Comparison of ENCODE assay signal across 8 cellular contexts in the genomic region with DNA sequence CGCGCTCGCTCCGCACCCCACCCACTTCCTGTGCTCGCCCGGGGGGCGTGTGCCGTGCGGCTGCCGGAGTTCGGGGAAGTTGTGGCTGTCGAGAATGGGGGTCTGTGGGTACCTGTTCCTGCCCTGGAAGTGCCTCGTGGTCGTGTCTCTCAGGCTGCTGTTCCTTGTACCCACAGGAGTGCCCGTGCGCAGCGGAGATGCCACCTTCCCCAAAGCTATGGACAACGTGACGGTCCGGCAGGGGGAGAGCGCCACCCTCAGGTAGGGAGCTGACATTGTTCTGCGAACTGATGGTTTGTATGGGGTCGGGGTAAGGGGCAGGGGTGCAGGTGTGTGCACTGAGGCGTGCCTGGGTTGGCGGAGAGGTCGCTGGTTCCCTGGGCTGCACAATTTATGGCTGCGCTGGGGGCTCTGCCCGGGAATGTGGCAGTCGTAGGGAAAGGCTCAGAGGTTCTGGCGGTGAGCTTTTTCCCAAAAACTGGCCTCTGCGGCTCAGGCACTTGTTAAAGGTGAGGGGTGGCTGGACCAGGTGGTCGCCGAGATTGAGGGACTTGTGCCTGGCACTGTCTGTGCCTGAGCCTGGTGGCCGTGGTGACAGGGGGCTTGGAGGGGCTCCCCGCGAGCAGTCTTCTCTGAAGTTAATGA.
DNase-seq lines count a peak whose midpoint lies in the region; ATAC-seq, FAIRE-seq and TF ChIP-seq lines count a peak whose summit lies in the region.
"Not testable (repeated sequence)": the region's sequence is repeated elsewhere in the genome, so short reads cannot be mapped to it uniquely, and the experiment has no call there.

No MANE protein-coding gene starts in this region.

- H3K27ac ChIP-seq in esophagus squamous epithelium, result peak overlapping the region in 3 of 4 donors; percentile 23 to 69 (median 65)
- not testable (repeated sequence) for H3K27ac ChIP-seq in pancreas, upper lobe of left lung

- in situ Hi-C loops in astrocyte of the spinal cord (cut with HindIII; ENCODE audit: low sequenced_read_pairs), result not testable (repeated sequence)

- DNase-seq in GM06990 (ENCODE audit: extremely low read depth, insufficient read length); HFF-Myc (ENCODE audit: extremely low read depth, low read depth); astrocyte of the spinal cord (ENCODE audit: low read depth, low spot score); esophagus squamous epithelium (lab: John Stamatoyannopoulos, UW); pancreas: not testable (repeated sequence)
- peak; percentile 15 for DNase-seq in NCI-H510A (lab: John Stamatoyannopoulos, UW)
- DNase-seq in upper lobe of left lung, result peak in 1 of 2 donors; percentile 49

- WGBS in esophagus squamous epithelium, 2 donors, result 32 to 33% methylated on average over 3 to 9 of the region's 36 CpGs
- WGBS in pancreas, 2 donors, result 13% methylated on average over 30 to 35 of the region's 36 CpGs
- WGBS in upper lobe of left lung, 2 donors, result 14 to 19% methylated on average over 23 to 24 of the region's 36 CpGs

- H3K4me3 ChIP-seq in GM06990 (replicated peaks; ENCODE audit: low read depth, low read length), result not testable (repeated sequence)
- peak overlapping the region; percentile 77 for H3K4me3 ChIP-seq in HFF-Myc (replicated peaks; ENCODE audit: low read depth, low read length)
- peak overlapping the region; percentile 93 for H3K4me3 ChIP-seq in astrocyte of the spinal cord (ENCODE audit: low read depth, low read length)
- peak overlapping the region; percentile 9 to 63 (median 44) for H3K4me3 ChIP-seq in esophagus squamous epithelium
- peak overlapping the region; percentile 89 for H3K4me3 ChIP-seq in iPS-18c (ENCODE audit: insufficient read depth, low read depth, low read length)
- H3K4me3 ChIP-seq in pancreas, result peak overlapping the region in 2 of 4 donors; percentile 21 to 41
- H3K4me3 ChIP-seq in upper lobe of left lung, result peak overlapping the region in 3 of 4 donors; percentile 14 to 34 (median 31)

- intact Hi-C loops in esophagus squamous epithelium (cut with DNase I); pancreas (cut with DNase I): not testable (repeated sequence)

- H3K27me3 ChIP-seq in GM06990 (replicated peaks; ENCODE audit: control insufficient read depth, insufficient read depth, low read length), result not testable (repeated sequence)
- H3K27me3 ChIP-seq in esophagus squamous epithelium, result peaks cover 0 to 45% (median 0%) of the 10 kb centered on the region in 4 donors
- peaks cover 0 to 10% (median 2%) of the 10 kb centered on the region in 4 donors for H3K27me3 ChIP-seq in pancreas
- H3K27me3 ChIP-seq in upper lobe of left lung, result peaks cover 0 to 17% (median 3%) of the 10 kb centered on the region in 4 donors

- not testable (repeated sequence) for TF ChIP-seq POLR2A in esophagus squamous epithelium (IDR thresholded peaks at IDR 0.05); upper lobe of left lung (IDR thresholded peaks at IDR 0.05)

- peak in 3 of 4 donors; percentile 54 to 70 (median 69) for ATAC-seq in pancreas
- ATAC-seq in upper lobe of left lung (ENCODE audit: low FRiP score in 2 of 2), result peak in 1 of 2 donors; percentile 81

- TF ChIP-seq CTCF in GM06990 (IDR thresholded peaks at IDR 0.05; ENCODE audit: insufficient read depth, low read length, poor library complexity, severe bottlenecking) (peak; percentile 23), HFF-Myc (IDR thresholded peaks at IDR 0.05; ENCODE audit: low read depth, low read length, missing control alignments) (peak; percentile 35), astrocyte of the spinal cord (IDR thresholded peaks at IDR 0.05; ENCODE audit: low read depth, low read length) (peak; percentile 51), esophagus squamous epithelium (IDR thresholded peaks at IDR 0.05) (peak in 2 of 6 experiments; percentile 9 to 27), upper lobe of left lung (IDR thresholded peaks at IDR 0.05) (peak in 1 of 6 experiments; percentile 15)
- TF ChIP-seq CTCF in pancreas (IDR thresholded peaks at IDR 0.05), result not testable (repeated sequence)

- TF ChIP-seq EP300 in upper lobe of left lung (IDR thresholded peaks at IDR 0.05), result not testable (repeated sequence)

- not testable (repeated sequence) for H3K36me3 ChIP-seq in GM06990 (ENCODE audit: control insufficient read depth, insufficient read depth, low read length); esophagus squamous epithelium; pancreas; upper lobe of left lung

- not testable (repeated sequence) for H3K9me3 ChIP-seq in esophagus squamous epithelium; iPS-18c (ENCODE audit: control insufficient read depth, insufficient read depth, low read length); pancreas; upper lobe of left lung

- not testable (repeated sequence) for FAIRE-seq in pancreas (lab: Jason Lieb, UNC)

- peaks cover 0 to 13% (median 0%) of the 10 kb centered on the region in 3 donors for H3K4me1 ChIP-seq in esophagus squamous epithelium
- not testable (repeated sequence) for H3K4me1 ChIP-seq in pancreas
- H3K4me1 ChIP-seq in upper lobe of left lung, result peaks cover 0 to 14% (median 3%) of the 10 kb centered on the region in 4 donors
